In genomic region chr1:151574575-151575529, GRCh38 we compare ENCODE assay signal across 1 cellular context.
TF ChIP-seq lines count a peak whose summit lies in the region.

No MANE protein-coding gene starts in this region.

TF ChIP-seq in GM12878, 131 proteins besides CTCF, POLR2A, EP300 and RAD21 (continued from another document):
- TF ChIP-seq PKNOX1 (IDR thresholded peaks at IDR 0.05), result no peak
- TF ChIP-seq ZBTB11 (CRISPR knock-in tag; IDR thresholded peaks at IDR 0.05), result no peak
- no peak for TF ChIP-seq USF1 (IDR thresholded peaks at IDR 0.05; ENCODE audit: borderline replicate concordance, extremely low read length, insufficient read depth, low read depth, low read length)
- TF ChIP-seq MEF2A (IDR thresholded peaks at IDR 0.05; ENCODE audit: insufficient read depth, low read depth, low read length), result no peak
- no peak for TF ChIP-seq DPF2 (IDR thresholded peaks at IDR 0.05)
- TF ChIP-seq E2F8 (IDR thresholded peaks at IDR 0.05; ENCODE audit: low read depth, partially characterized antibody), result no peak
- TF ChIP-seq SMC3 (IDR thresholded peaks at IDR 0.05; ENCODE audit: borderline replicate concordance, low read length), result no peak
- no peak for TF ChIP-seq HSF1 (IDR thresholded peaks at IDR 0.05; ENCODE audit: low read depth, low read length)
- TF ChIP-seq STAT1 (conservative IDR thresholded peaks at IDR 0.05), result no peak
- TF ChIP-seq MYC (IDR thresholded peaks at IDR 0.05; ENCODE audit: insufficient read depth, insufficient read length, insufficient replicate concordance, low read length, severe bottlenecking), result no peak
- TF ChIP-seq TARDBP (IDR thresholded peaks at IDR 0.05; ENCODE audit: borderline replicate concordance), result no peak
- TF ChIP-seq MLLT1 (IDR thresholded peaks at IDR 0.05), result no peak
- TF ChIP-seq PBX3 (IDR thresholded peaks at IDR 0.05; ENCODE audit: insufficient replicate concordance, low read depth, low read length), result no peak
- TF ChIP-seq RCOR1 (conservative IDR thresholded peaks at IDR 0.05; ENCODE audit: low read depth, low read length), result no peak
